12 cellular contexts compared by ENCODE assay signal in genomic region chr4:48815483-48815882, GRCh38. TPM values are rescaled to one million over a fixed set of nuclear protein-coding genes. Genes with fewer than 3 reads are reported as not detected.
DNase-seq lines count a peak whose midpoint lies in the region; ATAC-seq and TF ChIP-seq lines count a peak whose summit lies in the region.
"Had no signal": no experiment of that assay in that cellular context is flagged by ENCODE, and none has a peak within 500 bp of the region (broad histone marks: within the 10 kb centered on the region; RNA-seq: fewer than 3 reads in every experiment).

No MANE protein-coding gene starts in this region.

- no peaks in the 10 kb centered on the region for H3K9me3 Mint-ChIP-seq in activated naive CD8-positive, alpha-beta T cell treated with anti-CD3 and anti-CD28 coated beads, Interleukin-2, amount 10 ng/mL, durations not matched to agents 7 days and 5 days
- H3K9me3 Mint-ChIP-seq in activated naive CD8-positive, alpha-beta T cell treated with anti-CD3 and anti-CD28 coated beads, Interleukin-2, amount 50 U/mL, for 24 hours: no peaks in the 10 kb centered on the region
- peaks cover 0 to 2% of the 10 kb centered on the region in 2 donors for H3K9me3 Mint-ChIP-seq in activated T-cell treated with anti-CD3 and anti-CD28 coated beads, Interleukin-2, amount 50 U/mL, for 72 hours
- peaks cover 7% of the 10 kb centered on the region for H3K9me3 Mint-ChIP-seq in progenitor cell of endocrine pancreas (ENCODE audit: low read depth)
- H3K9me3 Mint-ChIP-seq: dendritic cell treated with granulocyte-macrophage colony-stimulating factor and Interleukin-4, amounts not matched to agents 40 ng/mL and 50 ng/mL, for 4 days had no signal

- H3F3A ChIP-seq in OCI-LY1 (ENCODE audit: insufficient read depth, low read length): no peaks in the 10 kb centered on the region

- no peaks in the 10 kb centered on the region for H3K36me3 Mint-ChIP-seq in activated naive CD8-positive, alpha-beta T cell treated with anti-CD3 and anti-CD28 coated beads, Interleukin-2, amount 10 ng/mL, durations not matched to agents 7 days and 5 days
- H3K36me3 Mint-ChIP-seq in activated naive CD8-positive, alpha-beta T cell treated with anti-CD3 and anti-CD28 coated beads, Interleukin-2, amount 50 U/mL, for 24 hours (ENCODE audit: low read depth): no peaks in the 10 kb centered on the region
- no peaks in the 10 kb centered on the region for H3K36me3 Mint-ChIP-seq in activated T-cell treated with anti-CD3 and anti-CD28 coated beads, Interleukin-2, amount 50 U/mL, for 72 hours (ENCODE audit: insufficient read depth in 2 of 2)
- H3K36me3 Mint-ChIP-seq in progenitor cell of endocrine pancreas (ENCODE audit: insufficient read depth): no peaks in the 10 kb centered on the region

- peaks cover 7% of the 10 kb centered on the region for H3K27me3 Mint-ChIP-seq in activated naive CD8-positive, alpha-beta T cell treated with anti-CD3 and anti-CD28 coated beads, Interleukin-2, amount 10 ng/mL, durations not matched to agents 7 days and 5 days
- peaks cover 5% of the 10 kb centered on the region for H3K27me3 Mint-ChIP-seq in activated naive CD8-positive, alpha-beta T cell treated with anti-CD3 and anti-CD28 coated beads, Interleukin-2, amount 50 U/mL, for 24 hours
- no peaks in the 10 kb centered on the region for H3K27me3 Mint-ChIP-seq in activated T-cell treated with anti-CD3 and anti-CD28 coated beads, Interleukin-2, amount 50 U/mL, for 72 hours (ENCODE audit: low read depth)
- H3K27me3 Mint-ChIP-seq in progenitor cell of endocrine pancreas: peaks cover 13% of the 10 kb centered on the region
- H3K27me3 Mint-ChIP-seq: dendritic cell treated with granulocyte-macrophage colony-stimulating factor and Interleukin-4, amounts not matched to agents 40 ng/mL and 50 ng/mL, for 4 days had no signal

- H3K4me1 Mint-ChIP-seq in activated naive CD8-positive, alpha-beta T cell treated with anti-CD3 and anti-CD28 coated beads, Interleukin-2, amount 10 ng/mL, durations not matched to agents 7 days and 5 days: peaks cover 14% of the 10 kb centered on the region
- peaks cover 5% of the 10 kb centered on the region for H3K4me1 Mint-ChIP-seq in activated naive CD8-positive, alpha-beta T cell treated with anti-CD3 and anti-CD28 coated beads, Interleukin-2, amount 50 U/mL, for 24 hours
- H3K4me1 Mint-ChIP-seq in activated T-cell treated with anti-CD3 and anti-CD28 coated beads, Interleukin-2, amount 50 U/mL, for 72 hours (ENCODE audit: low read depth): peaks cover 8% of the 10 kb centered on the region
- peaks cover 9% of the 10 kb centered on the region for H3K4me1 Mint-ChIP-seq in progenitor cell of endocrine pancreas (ENCODE audit: low read depth)

- peak; percentile 73 for ATAC-seq in activated naive CD8-positive, alpha-beta T cell treated with anti-CD3 and anti-CD28 coated beads, Interleukin-2, amount 10 ng/mL, durations not matched to agents 7 days and 5 days (ENCODE audit: low read depth)
- ATAC-seq in activated naive CD8-positive, alpha-beta T cell treated with anti-CD3 and anti-CD28 coated beads, Interleukin-2, amount 50 U/mL, for 24 hours: no peak
- peak; percentile 47 for ATAC-seq in HG02852 (IDR thresholded peaks at IDR 0.05; ENCODE audit: unreplicated experiment)
- ATAC-seq in activated T-cell treated with anti-CD3 and anti-CD28 coated beads, Interleukin-2, amount 50 U/mL, for 72 hours (replicated peaks in 1 of 2): no peak

- H3K4me3 ChIP-seq in OCI-LY1 (ENCODE audit: low read depth, low read length, poor library complexity, severe bottlenecking): no peak overlapping the region

- H3K27ac Mint-ChIP-seq in activated naive CD8-positive, alpha-beta T cell treated with anti-CD3 and anti-CD28 coated beads, Interleukin-2, amount 10 ng/mL, durations not matched to agents 7 days and 5 days: peak overlapping the region; percentile 17
- H3K27ac Mint-ChIP-seq in activated naive CD8-positive, alpha-beta T cell treated with anti-CD3 and anti-CD28 coated beads, Interleukin-2, amount 50 U/mL, for 24 hours: no peak overlapping the region
- no peak overlapping the region for H3K27ac Mint-ChIP-seq in activated T-cell treated with anti-CD3 and anti-CD28 coated beads, Interleukin-2, amount 50 U/mL, for 72 hours
- H3K27ac Mint-ChIP-seq in progenitor cell of endocrine pancreas: no peak overlapping the region
- H3K27ac Mint-ChIP-seq: dendritic cell treated with granulocyte-macrophage colony-stimulating factor and Interleukin-4, amounts not matched to agents 40 ng/mL and 50 ng/mL, for 4 days had no signal

- TF ChIP-seq CTCF in OCI-LY1 (IDR thresholded peaks at IDR 0.05; ENCODE audit: low read length): no peak
- no peak for TF ChIP-seq CTCF in progenitor cell of endocrine pancreas (IDR thresholded peaks at IDR 0.05; ENCODE audit: unreplicated experiment)

- H3K4me3 Mint-ChIP-seq in activated naive CD8-positive, alpha-beta T cell treated with anti-CD3 and anti-CD28 coated beads, Interleukin-2, amount 10 ng/mL, durations not matched to agents 7 days and 5 days: peak overlapping the region; percentile 38
- H3K4me3 Mint-ChIP-seq in activated naive CD8-positive, alpha-beta T cell treated with anti-CD3 and anti-CD28 coated beads, Interleukin-2, amount 50 U/mL, for 24 hours: no peak overlapping the region
- H3K4me3 Mint-ChIP-seq in activated T-cell treated with anti-CD3 and anti-CD28 coated beads, Interleukin-2, amount 50 U/mL, for 72 hours: no peak overlapping the region
- H3K4me3 Mint-ChIP-seq in progenitor cell of endocrine pancreas (ENCODE audit: low read depth): no peak overlapping the region
- H3K4me3 Mint-ChIP-seq: dendritic cell treated with granulocyte-macrophage colony-stimulating factor and Interleukin-4, amounts not matched to agents 40 ng/mL and 50 ng/mL, for 4 days had no signal

- H3K4me1 ChIP-seq in OCI-LY1 (ENCODE audit: insufficient read depth, low read length, severe bottlenecking): peaks cover 10% of the 10 kb centered on the region

- no peak for DNase-seq in activated naive CD8-positive, alpha-beta T cell treated with anti-CD3 and anti-CD28 coated beads, Interleukin-2, amount 10 ng/mL, durations not matched to agents 7 days and 5 days
- DNase-seq in activated naive CD8-positive, alpha-beta T cell treated with anti-CD3 and anti-CD28 coated beads, Interleukin-2, amount 50 U/mL, for 24 hours: no peak
- DNase-seq in HPDE6-E6E7 (ENCODE audit: extremely low spot score) (no peak), progenitor cell of endocrine pancreas (ENCODE audit: low spot score, unreplicated experiment) (no peak), NCI-H1048 (lab: John Stamatoyannopoulos, UW) (no peak)
- DNase-seq in activated T-cell treated with anti-CD3 and anti-CD28 coated beads, Interleukin-2, amount 50 U/mL, for 72 hours: no peak
- DNase-seq: anterior cingulate cortex, NCI-H774, SK-N-SH had no signal

- no peaks in the 10 kb centered on the region for H3K79me2 ChIP-seq in OCI-LY1 (ENCODE audit: insufficient read depth, low read length)

- no peaks in the 10 kb centered on the region for H4K20me1 ChIP-seq in OCI-LY1 (ENCODE audit: insufficient read depth, low read length)

- no peaks in the 10 kb centered on the region for H3K36me3 ChIP-seq in OCI-LY1 (ENCODE audit: insufficient read depth, low read length)

- POLR2A ChIA-PET in activated naive CD8-positive, alpha-beta T cell treated with anti-CD3 and anti-CD28 coated beads, Interleukin-2, amount 10 ng/mL, durations not matched to agents 7 days and 5 days (lab: Charles Lee): interaction anchor here (1.0 to 1.3 kb wide), 2 partner anchors 15 to 35 kb away, joined by 3 to 4 read pairs; partner anchors contain the start of gene FRYL

- H3K9me3 ChIP-seq in OCI-LY1 (ENCODE audit: low read length): no peaks in the 10 kb centered on the region
- H3K9me3 ChIP-seq: SK-N-SH had no signal

- H2AFZ ChIP-seq in OCI-LY1 (ENCODE audit: low read length): no peak overlapping the region

- no peaks in the 10 kb centered on the region for H3K9me2 ChIP-seq in OCI-LY1 (ENCODE audit: low read depth, low read length)
- H3K9me2 ChIP-seq: SK-N-SH had no signal

- H3K4me2 ChIP-seq in OCI-LY1 (ENCODE audit: low read length): 0 out of 2 replicates have a peak overlapping the region, but pooled peaks have one; percentile 17
- H3K4me2 ChIP-seq: SK-N-SH had no signal

- no peaks in the 10 kb centered on the region for H3K27me3 ChIP-seq in OCI-LY1 (ENCODE audit: insufficient read depth, low read length)

- no peak overlapping the region for H3K9ac ChIP-seq in OCI-LY1 (ENCODE audit: low read length)
- H3K9ac ChIP-seq: SK-N-SH had no signal

- no peak overlapping the region for H3K27ac ChIP-seq in OCI-LY1 (ENCODE audit: low read depth, low read length, poor library complexity, severe bottlenecking)

RNA-seq across cellular contexts. Expression of gene OCIAD1, which starts 15.4 kb away (rescaled TPM):
- total RNA-seq in activated naive CD8-positive, alpha-beta T cell treated with anti-CD3 and anti-CD28 coated beads, Interleukin-2, amount 10 ng/mL, durations not matched to agents 7 days and 5 days: 100 to 1,000 TPM; 104 to 107 TPM
- 100 to 1,000 TPM; 140 to 147 TPM for total RNA-seq in activated T-cell treated with anti-CD3 and anti-CD28 coated beads, Interleukin-2, amount 50 U/mL, for 72 hours
- 145 and 150 TPM in 2 replicates for total RNA-seq in progenitor cell of endocrine pancreas

RNA-seq across cellular contexts. Expression of gene FRYL, which starts 35.4 kb away (rescaled TPM):
- total RNA-seq in activated naive CD8-positive, alpha-beta T cell treated with anti-CD3 and anti-CD28 coated beads, Interleukin-2, amount 10 ng/mL, durations not matched to agents 7 days and 5 days: 100 to 1,000 TPM in 1 of 2 experiments, 10 to 100 TPM in 1; 95.9 to 114 TPM
- 10 to 100 TPM; 71.7 TPM for total RNA-seq in activated T-cell treated with anti-CD3 and anti-CD28 coated beads, Interleukin-2, amount 50 U/mL, for 72 hours
- 61.0 and 65.5 TPM in 2 replicates for total RNA-seq in progenitor cell of endocrine pancreas

Comparison
In these comparisons a context has a peak if more than half of its experiments do, and no peak if none do; other contexts are left out.
1. ATAC-seq: peak in activated naive CD8-positive, alpha-beta T cell treated with anti-CD3 and anti-CD28 coated beads, Interleukin-2, amount 10 ng/mL, durations not matched to agents 7 days and 5 days (single experiment) and HG02852 (single experiment); none in activated naive CD8-positive, alpha-beta T cell treated with anti-CD3 and anti-CD28 coated beads, Interleukin-2, amount 50 U/mL, for 24 hours (single experiment) and activated T-cell treated with anti-CD3 and anti-CD28 coated beads, Interleukin-2, amount 50 U/mL, for 72 hours (0 of 2).